ENCODE assay signal across 8 cellular contexts in genomic region chr17:43212641-43213490, GRCh38. TPM values are rescaled to one million over a fixed set of nuclear protein-coding genes. Genes with fewer than 3 reads are reported as not detected.
DNase-seq lines count a peak whose midpoint lies in the region; ATAC-seq and TF ChIP-seq lines count a peak whose summit lies in the region.

No MANE protein-coding gene starts in this region.

- peak overlapping the region; percentile 89 to 97 (median 92) for H3K27ac Mint-ChIP-seq in IgD-negative memory B cell
- H3K27ac Mint-ChIP-seq in mesothelial cell of epicardium = peak overlapping the region; percentile 93

- H3K27me3 Mint-ChIP-seq in IgD-negative memory B cell (no peaks in the 10 kb centered on the region), mesothelial cell of epicardium (ENCODE audit: low read depth) (no peaks in the 10 kb centered on the region)

- 36% methylated on average over 6 to 7 of the region's 7 CpGs for WGBS in body of pancreas, 2 donors

- DNase-seq in AG09309 (ENCODE audit: low read depth) = no peak
- DNase-seq in body of pancreas = peak; percentile 53 to 82 (median 78)
- no peak for DNase-seq in mesothelial cell of epicardium (ENCODE audit: low spot score in 2 of 2, unreplicated experiment in 2 of 2)
- no peak for DNase-seq in ecto neural progenitor cell (ENCODE audit: low spot score)
- DNase-seq in effector CD4-positive, alpha-beta T cell = no peak
- DNase-seq in NCI-H69 (lab: John Stamatoyannopoulos, UW) = no peak
- no peak for DNase-seq in DMS79 (lab: John Stamatoyannopoulos, UW)

- peaks cover 20 to 25% (median 25%) of the 10 kb centered on the region in 3 donors for H3K4me1 Mint-ChIP-seq in IgD-negative memory B cell
- peaks cover 20% of the 10 kb centered on the region for H3K4me1 Mint-ChIP-seq in mesothelial cell of epicardium

- H3K9me3 Mint-ChIP-seq in IgD-negative memory B cell (no peaks in the 10 kb centered on the region), mesothelial cell of epicardium (no peaks in the 10 kb centered on the region)

- TF ChIP-seq CTCF in AG09309 (IDR thresholded peaks at IDR 0.05; ENCODE audit: control insufficient read depth, insufficient read depth, low read depth, low read length, missing control alignments) (no peak), body of pancreas (IDR thresholded peaks at IDR 0.05) (no peak), mesothelial cell of epicardium (IDR thresholded peaks at IDR 0.05; ENCODE audit: unreplicated experiment) (no peak)

- H3K4me1 ChIP-seq in body of pancreas = peaks cover 47% of the 10 kb centered on the region

- peak overlapping the region; percentile 72 for H3K4me3 ChIP-seq in AG09309 (ENCODE audit: control insufficient read depth, low read depth, low read length)
- no peak overlapping the region for H3K4me3 ChIP-seq in body of pancreas

- H3K4me3 Mint-ChIP-seq in IgD-negative memory B cell (peak overlapping the region; percentile 93 to 99 (median 98)), mesothelial cell of epicardium (peak overlapping the region; percentile 93)

- H3K36me3 ChIP-seq in body of pancreas (replicated peaks in 1 of 2; ENCODE audit: insufficient read depth in 1 of 2, low read depth in 2 of 2) = peaks cover 0 to 2% of the 10 kb centered on the region in 2 donors

- intact Hi-C loops in body of pancreas (cut with DNase I) = no loop called here

- no peaks in the 10 kb centered on the region for H3K9me3 ChIP-seq in body of pancreas

- H3K36me3 Mint-ChIP-seq in IgD-negative memory B cell = peaks cover 7% of the 10 kb centered on the region
- H3K36me3 Mint-ChIP-seq in mesothelial cell of epicardium = peaks cover 15% of the 10 kb centered on the region

- ATAC-seq in body of pancreas = peak; percentile 23

- no peaks in the 10 kb centered on the region for H3K27me3 ChIP-seq in body of pancreas

- peak overlapping the region; percentile 83 to 92 (median 85) for H3K27ac ChIP-seq in body of pancreas

- peak in 1 of 3 donors; percentile 32 for TF ChIP-seq POLR2A in body of pancreas (IDR thresholded peaks at IDR 0.05)

RNA-seq across cellular contexts. Expression of gene TMEM106A, which starts 1.2 kb away (rescaled TPM):
- 10.4 TPM for polyA plus RNA-seq in IgD-negative memory B cell
- 1 to 10 TPM; 4.9 to 6.9 TPM for total RNA-seq in body of pancreas
- total RNA-seq in mesothelial cell of epicardium = 12.6 to 14.1 TPM (median 13.3 TPM) in 3 replicates

RNA-seq across cellular contexts. Expression of gene CCDC200, which starts 15.6 kb away (rescaled TPM):
- polyA plus RNA-seq in IgD-negative memory B cell = 3.0 TPM
- not detected for total RNA-seq in body of pancreas
- not detected in 3 replicates for total RNA-seq in mesothelial cell of epicardium

RNA-seq across cellular contexts. Expression of gene RNU2-1, which starts 20.9 kb away (rescaled TPM):
- polyA plus RNA-seq in IgD-negative memory B cell = not detected
- total RNA-seq in body of pancreas = not detected
- total RNA-seq in mesothelial cell of epicardium = 5,898 to 7,362 TPM (median 7,002 TPM) in 3 replicates

RNA-seq across cellular contexts. Expression of gene NBR1, which starts 41.9 kb away (rescaled TPM):
- 45.1 TPM for polyA plus RNA-seq in IgD-negative memory B cell
- total RNA-seq in body of pancreas (10 to 100 TPM; 16.2 to 41.0 TPM), mesothelial cell of epicardium (61.6 to 63.5 TPM (median 63.3 TPM) in 3 replicates)

Comparison
In these comparisons a context has a peak if more than half of its experiments do, and no peak if none do; other contexts are left out.
1. DNase-seq: peak in body of pancreas (4 of 4); none in AG09309 (single experiment), mesothelial cell of epicardium (0 of 2), ecto neural progenitor cell (single experiment), effector CD4-positive, alpha-beta T cell (single experiment), NCI-H69 (single experiment) and DMS79 (single experiment).
2. RNA of gene RNU2-1, which starts 20.9 kb away (total RNA-seq): 5,898 to 7,362 TPM in mesothelial cell of epicardium; not detected in body of pancreas; every median in the first group is over 1,000 times any median in the second.